ENCODE assay signal across 15 cellular contexts in genomic region chr5:111948517-111948916, GRCh38.
A peak's percentile ranks its signal among the peaks of the same experiment; 100 is the strongest.
DNase-seq lines count a peak whose midpoint lies in the region; ATAC-seq, FAIRE-seq and TF ChIP-seq lines count a peak whose summit lies in the region.
"Had no signal": no experiment of that assay in that cellular context is flagged by ENCODE, and none has a peak within 500 bp of the region (broad histone marks: within the 10 kb centered on the region; RNA-seq: fewer than 3 reads in every experiment).

No MANE protein-coding gene starts in this region.

- no peaks in the 10 kb centered on the region for H3K36me3 Mint-ChIP-seq in neural progenitor cell
- H3K36me3 Mint-ChIP-seq: activated naive CD4-positive, alpha-beta T cell treated with anti-CD3 and anti-CD28 coated beads, Interleukin-2, amount 10 ng/mL, durations not matched to agents 7 days and 5 days had no signal

- no peaks in the 10 kb centered on the region for H4K20me1 ChIP-seq in neural progenitor cell (ENCODE audit: low read depth)

- no peaks in the 10 kb centered on the region for H3K79me2 ChIP-seq in neural progenitor cell (ENCODE audit: low read depth)

- H2AFZ ChIP-seq in neural progenitor cell (replicated peaks) = no peak overlapping the region

- no peaks in the 10 kb centered on the region for H3K9me3 Mint-ChIP-seq in neural progenitor cell
- H3K9me3 Mint-ChIP-seq: activated CD4-positive, alpha-beta memory T cell treated with anti-CD3 and anti-CD28 coated beads, Interleukin-2, amount 10 ng/mL, durations not matched to agents 7 days and 5 days; activated naive CD4-positive, alpha-beta T cell treated with anti-CD3 and anti-CD28 coated beads, Interleukin-2, amount 10 ng/mL, durations not matched to agents 7 days and 5 days; stimulated activated naive CD8-positive, alpha-beta T cell treated with anti-CD3 and anti-CD28 coated beads, Interleukin-15, Interleukin-2, amounts not matched to agents 100 ng/mL and 50 ng/mL, for 24 hours had no signal

- ATAC-seq in HG02571 (IDR thresholded peaks at IDR 0.05; ENCODE audit: unreplicated experiment) = no peak
- ATAC-seq: A549, T-helper 17 cell had no signal

- H3K9me3 ChIP-seq in neural progenitor cell (ENCODE audit: low read depth) = no peaks in the 10 kb centered on the region
- H3K9me3 ChIP-seq: A549 had no signal

- H3K27ac Mint-ChIP-seq in neural progenitor cell = no peak overlapping the region
- H3K27ac Mint-ChIP-seq: activated CD4-positive, alpha-beta memory T cell treated with anti-CD3 and anti-CD28 coated beads, Interleukin-2, amount 10 ng/mL, durations not matched to agents 7 days and 5 days; activated naive CD4-positive, alpha-beta T cell treated with anti-CD3 and anti-CD28 coated beads, Interleukin-2, amount 10 ng/mL, durations not matched to agents 7 days and 5 days; stimulated activated naive CD8-positive, alpha-beta T cell treated with anti-CD3 and anti-CD28 coated beads, Interleukin-15, Interleukin-2, amounts not matched to agents 100 ng/mL and 50 ng/mL, for 24 hours; T-helper 17 cell had no signal

- no peak overlapping the region for H3K4me3 Mint-ChIP-seq in neural progenitor cell
- H3K4me3 Mint-ChIP-seq: activated CD4-positive, alpha-beta memory T cell treated with anti-CD3 and anti-CD28 coated beads, Interleukin-2, amount 10 ng/mL, durations not matched to agents 7 days and 5 days; activated naive CD4-positive, alpha-beta T cell treated with anti-CD3 and anti-CD28 coated beads, Interleukin-2, amount 10 ng/mL, durations not matched to agents 7 days and 5 days; stimulated activated naive CD8-positive, alpha-beta T cell treated with anti-CD3 and anti-CD28 coated beads, Interleukin-15, Interleukin-2, amounts not matched to agents 100 ng/mL and 50 ng/mL, for 24 hours; T-helper 17 cell had no signal

- TF ChIP-seq CTCF in choroid plexus epithelial cell (conservative IDR thresholded peaks at IDR 0.05; ENCODE audit: low read depth, low read length) = no peak
- no peak for TF ChIP-seq CTCF in neural progenitor cell (IDR thresholded peaks at IDR 0.05)

- H3K36me3 ChIP-seq in neural progenitor cell = no peaks in the 10 kb centered on the region

- peak; percentile 36 for FAIRE-seq in HTR-8/SVneo (lab: Jason Lieb, UNC)
- FAIRE-seq: A549 had no signal

- no peak overlapping the region for H3K4me2 ChIP-seq in neural progenitor cell
- H3K4me2 ChIP-seq: A549 had no signal

- no peaks in the 10 kb centered on the region for H3K27me3 Mint-ChIP-seq in neural progenitor cell (ENCODE audit: insufficient read depth, low read depth)
- H3K27me3 Mint-ChIP-seq: stimulated activated naive CD8-positive, alpha-beta T cell treated with anti-CD3 and anti-CD28 coated beads, Interleukin-15, Interleukin-2, amounts not matched to agents 100 ng/mL and 50 ng/mL, for 24 hours had no signal

- H3K4me1 Mint-ChIP-seq in neural progenitor cell = no peaks in the 10 kb centered on the region
- H3K4me1 Mint-ChIP-seq: activated CD4-positive, alpha-beta memory T cell treated with anti-CD3 and anti-CD28 coated beads, Interleukin-2, amount 10 ng/mL, durations not matched to agents 7 days and 5 days; activated naive CD4-positive, alpha-beta T cell treated with anti-CD3 and anti-CD28 coated beads, Interleukin-2, amount 10 ng/mL, durations not matched to agents 7 days and 5 days; T-helper 17 cell had no signal

- H3K4me1 ChIP-seq in neural progenitor cell = peaks cover 8% of the 10 kb centered on the region
- H3K4me1 ChIP-seq: A549 had no signal

- H3K27me3 ChIP-seq in neural progenitor cell = no peaks in the 10 kb centered on the region

- H3K4me3 ChIP-seq in choroid plexus epithelial cell (ENCODE audit: low read depth, low read length) (no peak overlapping the region), neural progenitor cell (no peak overlapping the region)
- H3K4me3 ChIP-seq: A549 had no signal

- H3K27ac ChIP-seq in neural progenitor cell = no peak overlapping the region
- H3K27ac ChIP-seq: A549 had no signal

- no peak overlapping the region for H3K9ac ChIP-seq in neural progenitor cell

- DNase-seq in A172 (ENCODE audit: low spot score) (peak; percentile 46), HTR-8/SVneo (ENCODE audit: insufficient read length, low spot score) (no peak), choroid plexus epithelial cell (ENCODE audit: low read depth) (peak; percentile 96), kidney glomerular epithelial cell (lab: John Stamatoyannopoulos, UW) (peak; percentile 45), NCI-H1436 (lab: John Stamatoyannopoulos, UW) (no peak), neural progenitor cell (ENCODE audit: low spot score) (no peak), ecto neural progenitor cell (ENCODE audit: low spot score) (no peak)
- DNase-seq: activated CD4-positive, alpha-beta memory T cell treated with anti-CD3 and anti-CD28 coated beads, Interleukin-2, amount 10 ng/mL, durations not matched to agents 7 days and 5 days; activated naive CD4-positive, alpha-beta T cell treated with anti-CD3 and anti-CD28 coated beads, Interleukin-2, amount 10 ng/mL, durations not matched to agents 7 days and 5 days; effector memory CD4-positive, alpha-beta T cell; stimulated activated CD4-positive, alpha-beta T cell treated with anti-CD3 and anti-CD28 coated beads, Interleukin-2, amount 100 ng/mL, for 48 hours; T-helper 17 cell had no signal

- H3F3A ChIP-seq in neural progenitor cell (ENCODE audit: low read depth) = no peaks in the 10 kb centered on the region

Comparison
In these comparisons a context has a peak if more than half of its experiments do, and no peak if none do; other contexts are left out.
1. DNase-seq: peak in A172 (single experiment), choroid plexus epithelial cell (single experiment) and kidney glomerular epithelial cell (single experiment); none in HTR-8/SVneo (single experiment), NCI-H1436 (single experiment), neural progenitor cell (single experiment) and ecto neural progenitor cell (single experiment).